Comparison of ENCODE assay signal across 25 cellular contexts in the genomic region with DNA sequence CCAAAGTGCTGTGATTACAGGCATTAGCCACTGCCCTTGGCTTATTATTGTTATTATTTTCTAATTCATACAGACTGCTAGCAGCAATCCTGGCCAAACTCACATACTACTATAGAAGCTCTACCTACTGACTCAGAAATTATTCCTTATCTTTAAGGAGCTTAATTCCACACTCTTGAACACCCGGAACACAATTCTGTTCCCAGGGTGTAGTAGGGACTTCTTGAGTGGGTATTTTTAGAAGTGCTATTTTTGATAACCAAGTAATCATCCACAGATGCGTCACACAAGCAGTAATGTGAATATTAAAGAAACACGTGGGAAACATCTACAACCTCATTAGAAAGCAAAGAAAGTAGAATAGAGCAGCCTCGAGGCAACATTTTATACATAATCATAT.
A peak's percentile ranks its signal among the peaks of the same experiment; 100 is the strongest.
DNase-seq lines count a peak whose midpoint lies in the region; ATAC-seq, FAIRE-seq and TF ChIP-seq lines count a peak whose summit lies in the region.
"Had no signal": no experiment of that assay in that cellular context is flagged by ENCODE, and none has a peak within 500 bp of the region (broad histone marks: within the 10 kb centered on the region; RNA-seq: fewer than 3 reads in every experiment).

No MANE protein-coding gene starts in this region.

- H3K36me3 ChIP-seq in upper lobe of right lung, result no peaks in the 10 kb centered on the region
- H3K36me3 ChIP-seq in uterus, result no peaks in the 10 kb centered on the region
- H3K36me3 ChIP-seq: ovary had no signal

- no peak overlapping the region for H3K4me3 ChIP-seq in coronary artery
- H3K4me3 ChIP-seq in upper lobe of right lung, result no peak overlapping the region
- no peak overlapping the region for H3K4me3 ChIP-seq in uterus
- H3K4me3 ChIP-seq: lung, ovary had no signal

- no peaks in the 10 kb centered on the region for H3K27me3 ChIP-seq in upper lobe of right lung
- H3K27me3 ChIP-seq in uterus, result no peaks in the 10 kb centered on the region
- H3K27me3 ChIP-seq: ovary had no signal

- TF ChIP-seq CTCF in coronary artery (IDR thresholded peaks at IDR 0.05) (no peak), upper lobe of right lung (IDR thresholded peaks at IDR 0.05) (no peak), uterus (IDR thresholded peaks at IDR 0.05) (no peak)

- DNase-seq in H54 (ENCODE audit: insufficient read length, low spot score) (no peak), coronary artery (ENCODE audit: low spot score) (no peak), hepatic stellate cell (ENCODE audit: low spot score) (peak; percentile 38), upper lobe of right lung (no peak), NCI-H446 (lab: John Stamatoyannopoulos, UW) (no peak), uterus (no peak)
- no peak for DNase-seq in activated effector memory CD4-positive, alpha-beta T cell treated with Interleukin-2 at 50 U/mL for 16 hours
- DNase-seq: activated CD4-positive, alpha-beta T cell treated with anti-CD3 and anti-CD28 coated beads, Interleukin-2, amount 10 ng/mL, durations not matched to agents 24 days and 14 days; activated gamma-delta T cell treated with Interleukin-2 at 50 U/mL for 16 hours; activated naive CD8-positive, alpha-beta T cell treated with anti-CD3 and anti-CD28 coated beads, Interleukin-2, amount 50 U/mL, for 24 hours; activated T-cell treated with anti-CD3 and anti-CD28 coated beads, Interleukin-2, amount 50 U/mL, for 1 hour; CD8-positive, alpha-beta T cell; effector CD8-positive, alpha-beta T cell; Kasumi-1; NCI-H1436; ovary; right cardiac atrium; stimulated activated CD4-positive, alpha-beta T cell treated with anti-CD3 and anti-CD28 coated beads, Interleukin-4, amount 100 ng/mL, for 4 hours; substantia nigra had no signal

- no peak for TF ChIP-seq POLR2A in H54 (IDR thresholded peaks at IDR 0.05; ENCODE audit: low read depth, low read length)
- TF ChIP-seq POLR2A in uterus (IDR thresholded peaks at IDR 0.05), result no peak

- H3K27ac ChIP-seq in coronary artery, result peak overlapping the region; percentile 41 to 55
- H3K27ac ChIP-seq in upper lobe of right lung, result no peak overlapping the region
- no peak overlapping the region for H3K27ac ChIP-seq in uterus
- H3K27ac ChIP-seq: ovary, VCaP had no signal

- peak; percentile 23 for FAIRE-seq in H54 (lab: Jason Lieb, UNC)
- FAIRE-seq: GM12892, keratinocyte had no signal

- ATAC-seq in upper lobe of right lung, result peak; percentile 57
- ATAC-seq: activated naive CD8-positive, alpha-beta T cell treated with anti-CD3 and anti-CD28 coated beads, Interleukin-2, amount 50 U/mL, for 24 hours; CD8-positive, alpha-beta T cell; natural killer cell treated with Interleukin-12 subunit alpha and Interleukin-12 subunit beta and Interleukin-15 and Interleukin-18, amount 100 ng/mL, for 72 hours; stimulated activated memory B cell treated with anti-CD40 and anti-IgM and Interleukin-4, amounts not matched to agents 10 μg/mL and 1 μg/mL and 100 μg/mL, for 72 hours had no signal

- H3K9me3 ChIP-seq in upper lobe of right lung (no peaks in the 10 kb centered on the region), uterus (no peaks in the 10 kb centered on the region)
- H3K9me3 ChIP-seq: ovary had no signal

- no peaks in the 10 kb centered on the region for H3K4me1 ChIP-seq in upper lobe of right lung
- H3K4me1 ChIP-seq in uterus, result no peaks in the 10 kb centered on the region

- intact Hi-C loops in upper lobe of right lung (cut with DNase I) (no loop called here), uterus (cut with DNase I; ENCODE audit: low total_unique reads) (no loop called here)

Comparison
In these comparisons a context has a peak if more than half of its experiments do, and no peak if none do; other contexts are left out.
1. H3K27ac ChIP-seq: peak in coronary artery (2 of 2); none in upper lobe of right lung (single experiment) and uterus (0 of 2).